ENCODE assay signal across 1 cellular context in the genomic region with DNA sequence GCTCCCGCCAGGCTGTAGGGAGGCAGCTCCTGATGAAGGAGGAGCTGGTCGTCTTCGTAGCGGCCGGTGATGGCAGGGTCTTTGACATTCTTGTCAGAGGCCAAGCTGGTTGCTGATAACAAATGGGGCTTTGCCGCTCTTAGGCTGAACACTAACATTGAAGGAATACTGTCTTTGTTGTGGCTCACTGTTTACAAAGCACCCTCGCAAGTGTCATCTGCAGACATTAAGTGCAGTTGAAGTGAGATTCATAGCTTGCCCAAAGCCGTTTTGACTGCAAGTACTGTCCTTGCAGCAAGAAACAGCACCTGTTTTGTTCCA.
TF ChIP-seq lines count a peak whose summit lies in the region.

No MANE protein-coding gene starts in this region.

TF ChIP-seq in HEK293, 187 proteins besides CTCF, POLR2A, EP300 and RAD21 (continued from another document):
- TF ChIP-seq, protein P1, sequence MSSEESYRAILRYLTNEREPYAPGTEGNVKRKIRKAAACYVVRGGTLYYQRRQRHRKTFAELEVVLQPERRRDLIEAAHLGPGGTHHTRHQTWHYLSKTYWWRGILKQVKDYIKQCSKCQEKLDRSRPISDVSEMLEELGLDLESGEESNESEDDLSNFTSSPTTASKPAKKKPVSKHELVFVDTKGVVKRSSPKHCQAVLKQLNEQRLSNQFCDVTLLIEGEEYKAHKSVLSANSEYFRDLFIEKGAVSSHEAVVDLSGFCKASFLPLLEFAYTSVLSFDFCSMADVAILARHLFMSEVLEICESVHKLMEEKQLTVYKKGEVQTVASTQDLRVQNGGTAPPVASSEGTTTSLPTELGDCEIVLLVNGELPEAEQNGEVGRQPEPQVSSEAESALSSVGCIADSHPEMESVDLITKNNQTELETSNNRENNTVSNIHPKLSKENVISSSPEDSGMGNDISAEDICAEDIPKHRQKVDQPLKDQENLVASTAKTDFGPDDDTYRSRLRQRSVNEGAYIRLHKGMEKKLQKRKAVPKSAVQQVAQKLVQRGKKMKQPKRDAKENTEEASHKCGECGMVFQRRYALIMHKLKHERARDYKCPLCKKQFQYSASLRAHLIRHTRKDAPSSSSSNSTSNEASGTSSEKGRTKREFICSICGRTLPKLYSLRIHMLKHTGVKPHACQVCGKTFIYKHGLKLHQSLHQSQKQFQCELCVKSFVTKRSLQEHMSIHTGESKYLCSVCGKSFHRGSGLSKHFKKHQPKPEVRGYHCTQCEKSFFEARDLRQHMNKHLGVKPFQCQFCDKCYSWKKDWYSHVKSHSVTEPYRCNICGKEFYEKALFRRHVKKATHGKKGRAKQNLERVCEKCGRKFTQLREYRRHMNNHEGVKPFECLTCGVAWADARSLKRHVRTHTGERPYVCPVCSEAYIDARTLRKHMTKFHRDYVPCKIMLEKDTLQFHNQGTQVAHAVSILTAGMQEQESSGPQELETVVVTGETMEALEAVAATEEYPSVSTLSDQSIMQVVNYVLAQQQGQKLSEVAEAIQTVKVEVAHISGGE (tag by site-specific recombination; conservative IDR thresholded peaks at IDR 0.05; ENCODE audit: low read depth), result no peak
- TF ChIP-seq ZBTB17 (tag by site-specific recombination; IDR thresholded peaks at IDR 0.05) (0 out of 2 replicates have a peak, but pooled peaks have one; percentile 55), ZNF768 (tag by site-specific recombination; IDR thresholded peaks at IDR 0.05) (no peak), SP3 (tag by site-specific recombination; IDR thresholded peaks at IDR 0.05) (no peak), ZNF600 (tag by site-specific recombination; IDR thresholded peaks at IDR 0.05) (no peak), ZIC2 (tag by site-specific recombination; IDR thresholded peaks at IDR 0.05) (no peak), SP2 (tag by site-specific recombination; IDR thresholded peaks at IDR 0.05) (no peak), ZNF558 (tag by site-specific recombination; IDR thresholded peaks at IDR 0.05) (no peak), YY1 (tag by site-specific recombination; IDR thresholded peaks at IDR 0.05) (no peak), ZNF214 (tag by site-specific recombination; IDR thresholded peaks at IDR 0.05; ENCODE audit: borderline replicate concordance) (no peak), ZNF660 (tag by site-specific recombination; IDR thresholded peaks at IDR 0.05) (0 out of 2 replicates have a peak, but pooled peaks have one; percentile 1), HOXD13 (CRISPR knock-in tag; IDR thresholded peaks at IDR 0.05; ENCODE audit: borderline replicate concordance) (no peak), ZNF561 (tag by site-specific recombination; IDR thresholded peaks at IDR 0.05; ENCODE audit: borderline replicate concordance) (no peak), ZNF629 (tag by site-specific recombination; IDR thresholded peaks at IDR 0.05) (no peak)
- TF ChIP-seq, protein P2, sequence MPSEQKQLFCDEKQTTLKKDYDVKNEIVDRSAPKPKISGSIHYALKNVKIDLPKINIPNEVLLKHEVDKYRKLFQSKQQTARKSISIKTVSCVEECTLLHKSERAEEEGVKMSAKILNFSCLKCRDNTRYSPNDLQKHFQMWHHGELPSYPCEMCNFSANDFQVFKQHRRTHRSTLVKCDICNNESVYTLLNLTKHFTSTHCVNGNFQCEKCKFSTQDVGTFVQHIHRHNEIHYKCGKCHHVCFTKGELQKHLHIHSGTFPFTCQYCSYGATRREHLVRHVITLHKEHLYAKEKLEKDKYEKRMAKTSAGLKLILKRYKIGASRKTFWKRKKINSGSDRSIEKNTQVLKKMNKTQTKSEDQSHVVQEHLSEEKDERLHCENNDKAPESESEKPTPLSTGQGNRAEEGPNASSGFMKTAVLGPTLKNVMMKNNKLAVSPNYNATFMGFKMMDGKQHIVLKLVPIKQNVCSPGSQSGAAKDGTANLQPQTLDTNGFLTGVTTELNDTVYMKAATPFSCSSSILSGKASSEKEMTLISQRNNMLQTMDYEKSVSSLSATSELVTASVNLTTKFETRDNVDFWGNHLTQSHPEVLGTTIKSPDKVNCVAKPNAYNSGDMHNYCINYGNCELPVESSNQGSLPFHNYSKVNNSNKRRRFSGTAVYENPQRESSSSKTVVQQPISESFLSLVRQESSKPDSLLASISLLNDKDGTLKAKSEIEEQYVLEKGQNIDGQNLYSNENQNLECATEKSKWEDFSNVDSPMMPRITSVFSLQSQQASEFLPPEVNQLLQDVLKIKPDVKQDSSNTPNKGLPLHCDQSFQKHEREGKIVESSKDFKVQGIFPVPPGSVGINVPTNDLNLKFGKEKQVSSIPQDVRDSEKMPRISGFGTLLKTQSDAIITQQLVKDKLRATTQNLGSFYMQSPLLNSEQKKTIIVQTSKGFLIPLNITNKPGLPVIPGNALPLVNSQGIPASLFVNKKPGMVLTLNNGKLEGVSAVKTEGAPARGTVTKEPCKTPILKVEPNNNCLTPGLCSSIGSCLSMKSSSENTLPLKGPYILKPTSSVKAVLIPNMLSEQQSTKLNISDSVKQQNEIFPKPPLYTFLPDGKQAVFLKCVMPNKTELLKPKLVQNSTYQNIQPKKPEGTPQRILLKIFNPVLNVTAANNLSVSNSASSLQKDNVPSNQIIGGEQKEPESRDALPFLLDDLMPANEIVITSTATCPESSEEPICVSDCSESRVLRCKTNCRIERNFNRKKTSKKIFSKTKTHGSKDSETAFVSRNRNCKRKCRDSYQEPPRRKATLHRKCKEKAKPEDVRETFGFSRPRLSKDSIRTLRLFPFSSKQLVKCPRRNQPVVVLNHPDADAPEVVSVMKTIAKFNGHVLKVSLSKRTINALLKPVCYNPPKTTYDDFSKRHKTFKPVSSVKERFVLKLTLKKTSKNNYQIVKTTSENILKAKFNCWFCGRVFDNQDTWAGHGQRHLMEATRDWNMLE (tag by site-specific recombination; conservative IDR thresholded peaks at IDR 0.05; ENCODE audit: low read depth), result no peak
- TF ChIP-seq, protein P3, sequence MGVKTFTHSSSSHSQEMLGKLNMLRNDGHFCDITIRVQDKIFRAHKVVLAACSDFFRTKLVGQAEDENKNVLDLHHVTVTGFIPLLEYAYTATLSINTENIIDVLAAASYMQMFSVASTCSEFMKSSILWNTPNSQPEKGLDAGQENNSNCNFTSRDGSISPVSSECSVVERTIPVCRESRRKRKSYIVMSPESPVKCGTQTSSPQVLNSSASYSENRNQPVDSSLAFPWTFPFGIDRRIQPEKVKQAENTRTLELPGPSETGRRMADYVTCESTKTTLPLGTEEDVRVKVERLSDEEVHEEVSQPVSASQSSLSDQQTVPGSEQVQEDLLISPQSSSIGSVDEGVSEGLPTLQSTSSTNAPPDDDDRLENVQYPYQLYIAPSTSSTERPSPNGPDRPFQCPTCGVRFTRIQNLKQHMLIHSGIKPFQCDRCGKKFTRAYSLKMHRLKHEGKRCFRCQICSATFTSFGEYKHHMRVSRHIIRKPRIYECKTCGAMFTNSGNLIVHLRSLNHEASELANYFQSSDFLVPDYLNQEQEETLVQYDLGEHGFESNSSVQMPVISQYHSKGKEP (tag by site-specific recombination; IDR thresholded peaks at IDR 0.05), result no peak
- TF ChIP-seq, protein P4, sequence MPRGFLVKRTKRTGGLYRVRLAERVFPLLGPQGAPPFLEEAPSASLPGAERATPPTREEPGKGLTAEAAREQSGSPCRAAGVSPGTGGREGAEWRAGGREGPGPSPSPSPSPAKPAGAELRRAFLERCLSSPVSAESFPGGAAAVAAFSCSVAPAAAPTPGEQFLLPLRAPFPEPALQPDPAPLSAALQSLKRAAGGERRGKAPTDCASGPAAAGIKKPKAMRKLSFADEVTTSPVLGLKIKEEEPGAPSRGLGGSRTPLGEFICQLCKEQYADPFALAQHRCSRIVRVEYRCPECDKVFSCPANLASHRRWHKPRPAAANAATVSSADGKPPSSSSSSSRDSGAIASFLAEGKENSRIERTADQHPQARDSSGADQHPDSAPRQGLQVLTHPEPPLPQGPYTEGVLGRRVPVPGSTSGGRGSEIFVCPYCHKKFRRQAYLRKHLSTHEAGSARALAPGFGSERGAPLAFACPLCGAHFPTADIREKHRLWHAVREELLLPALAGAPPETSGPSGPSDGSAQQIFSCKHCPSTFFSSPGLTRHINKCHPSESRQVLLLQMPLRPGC (tag by site-specific recombination; IDR thresholded peaks at IDR 0.05), result no peak
